Comparison of ENCODE assay signal across 25 cellular contexts in the genomic region with DNA sequence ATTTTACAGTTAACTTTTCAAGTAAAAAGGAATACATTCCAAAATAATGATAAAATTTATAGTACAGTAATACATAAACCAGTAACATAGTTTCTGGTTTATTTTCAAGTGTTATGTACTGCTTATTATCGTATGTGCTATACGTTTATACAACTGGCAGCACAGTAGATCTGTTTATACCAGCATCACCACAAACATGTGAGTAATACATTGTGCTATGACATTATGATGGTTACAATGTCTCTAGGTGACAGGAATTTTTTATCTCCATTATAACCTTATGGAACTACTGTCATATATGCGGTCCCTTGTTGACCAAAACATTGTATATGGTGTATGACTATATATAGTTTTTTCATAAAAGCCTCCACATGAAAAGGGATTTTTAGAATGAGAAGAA.
"Had no signal": no experiment of that assay in that cellular context is flagged by ENCODE, and none has a peak within 500 bp of the region (broad histone marks: within the 10 kb centered on the region; RNA-seq: fewer than 3 reads in every experiment).

No MANE protein-coding gene starts in this region.

- H3K36me3 ChIP-seq: stomach, suprapubic skin, thoracic aorta, thyroid gland, tibial artery, tibial nerve, transverse colon, upper lobe of left lung, upper lobe of right lung, uterus, vagina had no signal

- H3K27ac ChIP-seq: stomach, suprapubic skin, testis, thoracic aorta, thyroid gland, tibial artery, tibial nerve, transverse colon, upper lobe of left lung, upper lobe of right lung, uterus, vagina had no signal

- H3K9me3 ChIP-seq: stomach, testis, thoracic aorta, thyroid gland, tibial artery, tibial nerve, upper lobe of left lung, upper lobe of right lung, uterus, vagina had no signal

- DNase-seq: stimulated activated CD4-positive, alpha-beta T cell treated with anti-CD3 and anti-CD28 coated beads, Interleukin-2, amount 100 ng/mL, for 48 hours; stimulated activated CD4-positive, alpha-beta T cell treated with anti-CD3 and anti-CD28 coated beads, Interleukin-4, amount 100 ng/mL, for 1 hour; stimulated activated CD4-positive, alpha-beta T cell treated with anti-CD3 and anti-CD28 coated beads, Interleukin-4, amount 100 ng/mL, for 24 hours; stimulated activated CD4-positive, alpha-beta T cell treated with anti-CD3 and anti-CD28 coated beads, Interleukin-4, amount 100 ng/mL, for 4 hours; stimulated activated CD8-positive, alpha-beta memory T cell treated with anti-CD3 and anti-CD28 coated beads, Interleukin-4, amount 100 ng/mL, for 48 hours; stimulated activated naive B cell treated with anti-CD40 and anti-IgM and Interleukin-4, amounts not matched to agents 10 μg/mL and 1 μg/mL and 100 μg/mL, for 72 hours; stimulated activated naive CD4-positive, alpha-beta T cell; stimulated activated naive CD4-positive, alpha-beta T cell treated with Interleukin-2 at 50 U/mL for 16 hours; stimulated activated naive CD8-positive, alpha-beta T cell treated with anti-CD3 and anti-CD28 coated beads, Interleukin-15, amount 100 ng/mL, for 72 hours; stimulated activated naive CD8-positive, alpha-beta T cell treated with anti-CD3 and anti-CD28 coated beads, Interleukin-15, Interleukin-2, amounts not matched to agents 100 U/mL and 50 U/mL, for 24 hours; stomach; substantia nigra; testis; thyroid gland; tibial artery; transverse colon; upper lobe of left lung; upper lobe of right lung; uterus had no signal

- H3K4me1 ChIP-seq: stomach, testis, thyroid gland, tibial artery, transverse colon, upper lobe of left lung, upper lobe of right lung, uterus, vagina had no signal

- ATAC-seq: stimulated activated effector memory CD8-positive, alpha-beta T cell treated with anti-CD3 and anti-CD28 coated beads, Interleukin-12 subunit alpha, Interleukin-12 subunit beta, amount 100 ng/mL, for 72 hours; stimulated activated memory B cell treated with anti-CD40 and anti-IgM and Interleukin-4, amounts not matched to agents 10 μg/mL and 1 μg/mL and 100 μg/mL, for 72 hours; stimulated activated naive B cell treated with anti-CD40 and anti-IgM and Interleukin-4, amounts not matched to agents 10 μg/mL and 1 μg/mL and 100 μg/mL, for 72 hours; stimulated activated naive CD8-positive, alpha-beta T cell treated with anti-CD3 and anti-CD28 coated beads, Interleukin-15, amount 100 ng/mL, for 72 hours; stimulated activated naive CD8-positive, alpha-beta T cell treated with anti-CD3 and anti-CD28 coated beads, Interleukin-15, Interleukin-2, amounts not matched to agents 100 U/mL and 50 U/mL, for 24 hours; upper lobe of right lung had no signal

- H3K27me3 ChIP-seq: stomach, suprapubic skin, testis, thyroid gland, tibial artery, tibial nerve, transverse colon, upper lobe of left lung, upper lobe of right lung, uterus, vagina had no signal

- H3K4me3 ChIP-seq: stomach, suprapubic skin, testis, thoracic aorta, thyroid gland, tibial artery, tibial nerve, transverse colon, upper lobe of left lung, upper lobe of right lung, uterus, vagina had no signal
